Comparison of ENCODE assay signal across 9 cellular contexts in genomic region chr11:18401077-18401476, GRCh38. TPM values are rescaled to one million over a fixed set of nuclear protein-coding genes. Genes with fewer than 3 reads are reported as not detected.
"Had no signal": no experiment of that assay in that cellular context is flagged by ENCODE, and none has a peak within 500 bp of the region (broad histone marks: within the 10 kb centered on the region; RNA-seq: fewer than 3 reads in every experiment).

No MANE protein-coding gene starts in this region.

RNA-seq across cellular contexts. Expression of gene LDHC, which starts 11.0 kb away (rescaled TPM):
- total RNA-seq: LHCN-M2, MCF 10A, OCI-LY7, PC-9, Right ventricle myocardium inferior, RPMI7951, SJCRH30, SK-MEL-5 had no signal

RNA-seq across cellular contexts. Expression of gene LDHAL6A, which starts 54.6 kb away (rescaled TPM):
- total RNA-seq: LHCN-M2, MCF 10A, NCI-H460, OCI-LY7, PC-9, Right ventricle myocardium inferior, RPMI7951, SJCRH30, SK-MEL-5 had no signal
